Comparison of ENCODE assay signal across 15 cellular contexts in the genomic region with DNA sequence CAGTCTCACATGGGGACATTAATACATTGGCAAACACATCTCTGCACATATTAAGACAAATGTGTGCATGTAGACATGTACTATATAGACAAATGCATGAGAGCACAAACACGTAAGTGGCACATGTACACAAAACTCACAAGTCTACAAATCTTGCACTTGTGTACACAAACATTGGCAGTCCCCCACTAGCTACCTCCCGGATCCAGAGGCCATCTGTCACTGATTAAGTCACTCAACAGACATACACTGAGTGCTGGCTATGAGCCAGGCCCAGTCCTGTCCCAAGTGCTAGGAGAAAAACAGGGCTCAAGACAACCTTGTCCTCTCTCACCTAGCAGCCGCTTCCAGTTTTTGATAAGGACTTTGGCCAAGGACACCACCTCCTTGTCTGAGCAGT. TPM values are rescaled to one million over a fixed set of nuclear protein-coding genes. Genes with fewer than 3 reads are reported as not detected.
DNase-seq lines count a peak whose midpoint lies in the region; ATAC-seq and TF ChIP-seq lines count a peak whose summit lies in the region.
"Had no signal": no experiment of that assay in that cellular context is flagged by ENCODE, and none has a peak within 500 bp of the region (broad histone marks: within the 10 kb centered on the region; RNA-seq: fewer than 3 reads in every experiment).

No MANE protein-coding gene starts in this region.

- H3K4me1 ChIP-seq in BE2C (peaks cover 12% of the 10 kb centered on the region), cardiac muscle cell (ENCODE audit: low read depth) (peaks cover 39% of the 10 kb centered on the region)
- peaks cover 16% of the 10 kb centered on the region for H3K4me1 ChIP-seq in CD8-positive, alpha-beta T cell (ENCODE audit: insufficient read depth, low read length)
- H3K4me1 ChIP-seq: HAP-1 had no signal

- H3K4me3 ChIP-seq in BE2C (ENCODE audit: low read depth, low read length) (no peak overlapping the region), cardiac muscle cell (no peak overlapping the region)
- no peak overlapping the region for H3K4me3 ChIP-seq in CD8-positive, alpha-beta T cell (ENCODE audit: low read depth, low read length)
- H3K4me3 ChIP-seq: HAP-1, SK-N-MC had no signal

- intact Hi-C loops in CD8-positive, alpha-beta T cell (cut with DNase I, micrococcal nuclease): no loop called here

- H3K36me3 Mint-ChIP-seq in CD8-positive, alpha-beta T cell: peaks cover 20% of the 10 kb centered on the region
- H3K36me3 Mint-ChIP-seq: stimulated activated memory B cell treated with anti-CD40 and anti-IgM and Interleukin-4, amounts not matched to agents 10 μg/mL and 1 μg/mL and 100 μg/mL, for 72 hours had no signal

- no peak overlapping the region for H3K27ac Mint-ChIP-seq in CD8-positive, alpha-beta T cell
- H3K27ac Mint-ChIP-seq: stimulated activated memory B cell treated with anti-CD40 and anti-IgM and Interleukin-4, amounts not matched to agents 10 μg/mL and 1 μg/mL and 100 μg/mL, for 72 hours had no signal

- peak overlapping the region; percentile 77 for H3K27ac ChIP-seq in cardiac muscle cell
- no peak overlapping the region for H3K27ac ChIP-seq in CD8-positive, alpha-beta T cell (ENCODE audit: low read depth, low read length)
- H3K27ac ChIP-seq: SK-N-MC had no signal

- H3K9me3 ChIP-seq in BE2C: no peaks in the 10 kb centered on the region
- H3K9me3 ChIP-seq in cardiac muscle cell (ENCODE audit: low read depth): no peaks in the 10 kb centered on the region
- no peaks in the 10 kb centered on the region for H3K9me3 ChIP-seq in CD8-positive, alpha-beta T cell (ENCODE audit: low read length)
- H3K9me3 ChIP-seq: HAP-1 had no signal

- H3K9me3 Mint-ChIP-seq in CD8-positive, alpha-beta T cell: no peaks in the 10 kb centered on the region
- H3K9me3 Mint-ChIP-seq: stimulated activated memory B cell treated with anti-CD40 and anti-IgM and Interleukin-4, amounts not matched to agents 10 μg/mL and 1 μg/mL and 100 μg/mL, for 72 hours had no signal

- no peak overlapping the region for H3K4me3 Mint-ChIP-seq in CD8-positive, alpha-beta T cell
- H3K4me3 Mint-ChIP-seq: stimulated activated memory B cell treated with anti-CD40 and anti-IgM and Interleukin-4, amounts not matched to agents 10 μg/mL and 1 μg/mL and 100 μg/mL, for 72 hours had no signal

- CTCF ChIA-PET in CD8-positive, alpha-beta T cell (lab: Charles Lee): interaction anchor here (0.9 to 2.5 kb wide), 3 partner anchors 11 to 14 kb away, joined by 4 to 8 read pairs (median 4); no protein-coding TSS in a partner anchor

- no peaks in the 10 kb centered on the region for H3K27me3 Mint-ChIP-seq in CD8-positive, alpha-beta T cell (ENCODE audit: low read depth)

- POLR2A ChIA-PET in CD8-positive, alpha-beta T cell (lab: Charles Lee): no interaction called here

- peaks cover 20% of the 10 kb centered on the region for H3K4me1 Mint-ChIP-seq in CD8-positive, alpha-beta T cell (ENCODE audit: low read depth)

- ATAC-seq in GM18909 (IDR thresholded peaks at IDR 0.05; ENCODE audit: poor library complexity, unreplicated experiment) (no peak), HG03520 (IDR thresholded peaks at IDR 0.05; ENCODE audit: unreplicated experiment) (no peak)
- ATAC-seq in CD8-positive, alpha-beta T cell: no peak
- ATAC-seq: stimulated activated memory B cell treated with anti-CD40 and anti-IgM and Interleukin-4, amounts not matched to agents 10 μg/mL and 1 μg/mL and 100 μg/mL, for 72 hours had no signal

- TF ChIP-seq CTCF in BE2C (IDR thresholded peaks at IDR 0.05; ENCODE audit: low read depth, low read length): no peak
- no peak for TF ChIP-seq CTCF in cardiac muscle cell (IDR thresholded peaks at IDR 0.05; ENCODE audit: low read depth, low read length)
- no peak for TF ChIP-seq CTCF in CD8-positive, alpha-beta T cell (IDR thresholded peaks at IDR 0.05)

- H3K27me3 ChIP-seq in BE2C (no peaks in the 10 kb centered on the region), cardiac muscle cell (no peaks in the 10 kb centered on the region)
- no peaks in the 10 kb centered on the region for H3K27me3 ChIP-seq in CD8-positive, alpha-beta T cell (ENCODE audit: insufficient read depth, low read length)

- DNase-seq in BE2C (peak; percentile 85), M059J (ENCODE audit: low read depth) (peak; percentile 20), RPMI8226 (peak; percentile 51), cardiac muscle cell (ENCODE audit: low read depth in 1 of 2, low spot score in 1 of 2) (peak in 1 of 2 donors; percentile 89)
- DNase-seq in stimulated activated naive CD4-positive, alpha-beta T cell (lab: John Stamatoyannopoulos, UW): no peak
- no peak for DNase-seq in CD8-positive, alpha-beta T cell
- DNase-seq: activated T-cell treated with anti-CD3 and anti-CD28 coated beads, Interleukin-2, amount 50 U/mL, for 48 hours; AML-193; NCI-H226; stimulated activated CD4-positive, alpha-beta T cell treated with anti-CD3 and anti-CD28 coated beads, Interleukin-1b, Interleukin-23, amount 100 ng/mL, for 48 hours had no signal

- H3K36me3 ChIP-seq in BE2C: no peaks in the 10 kb centered on the region
- peaks cover 24% of the 10 kb centered on the region for H3K36me3 ChIP-seq in cardiac muscle cell
- no peaks in the 10 kb centered on the region for H3K36me3 ChIP-seq in CD8-positive, alpha-beta T cell (ENCODE audit: insufficient read depth, low read length)
- H3K36me3 ChIP-seq: HAP-1 had no signal

RNA-seq across cellular contexts. Expression of a gene that starts 7.0 kb away (rescaled TPM):
- polyA plus RNA-seq in BE2C (2012; ENCODE audit: insufficient read depth, insufficient read length, low read depth): 0.40 TPM
- total RNA-seq in M059J (2014; rRNA removed; shearing (Covaris generic)): 0.07 and 0.30 TPM in 2 replicates
- total RNA-seq in cardiac muscle cell: 150 and 203 TPM in 2 replicates
- polyA plus RNA-seq in cardiac muscle cell: 174 and 198 TPM in 2 replicates
- 10 to 100 TPM; 14.0 to 16.9 TPM for total RNA-seq in CD8-positive, alpha-beta T cell

RNA-seq across cellular contexts. Expression of a gene that starts 47.9 kb away (rescaled TPM):
- polyA plus RNA-seq in BE2C (2012; ENCODE audit: insufficient read depth, insufficient read length, low read depth): 3.2 TPM
- 18.3 and 18.6 TPM in 2 replicates for total RNA-seq in M059J (2014; rRNA removed; shearing (Covaris generic))
- total RNA-seq in cardiac muscle cell: 46.3 and 52.1 TPM in 2 replicates
- 25.3 and 32.2 TPM in 2 replicates for polyA plus RNA-seq in cardiac muscle cell
- total RNA-seq in CD8-positive, alpha-beta T cell: 1 to 10 TPM; 3.4 to 3.9 TPM

Comparison
In these comparisons a context has a peak if more than half of its experiments do, and no peak if none do; other contexts are left out.
1. DNase-seq: peak in BE2C (single experiment), M059J (single experiment) and RPMI8226 (single experiment); none in stimulated activated naive CD4-positive, alpha-beta T cell (0 of 6) and CD8-positive, alpha-beta T cell (0 of 7).
2. RNA of a gene that starts 7.0 kb away (total RNA-seq): 150 to 203 TPM in cardiac muscle cell and 14.0 to 16.9 TPM in CD8-positive, alpha-beta T cell; 0.07 to 0.30 TPM in M059J; every median in the first group is over 10 times any median in the second.